In the genomic region with DNA sequence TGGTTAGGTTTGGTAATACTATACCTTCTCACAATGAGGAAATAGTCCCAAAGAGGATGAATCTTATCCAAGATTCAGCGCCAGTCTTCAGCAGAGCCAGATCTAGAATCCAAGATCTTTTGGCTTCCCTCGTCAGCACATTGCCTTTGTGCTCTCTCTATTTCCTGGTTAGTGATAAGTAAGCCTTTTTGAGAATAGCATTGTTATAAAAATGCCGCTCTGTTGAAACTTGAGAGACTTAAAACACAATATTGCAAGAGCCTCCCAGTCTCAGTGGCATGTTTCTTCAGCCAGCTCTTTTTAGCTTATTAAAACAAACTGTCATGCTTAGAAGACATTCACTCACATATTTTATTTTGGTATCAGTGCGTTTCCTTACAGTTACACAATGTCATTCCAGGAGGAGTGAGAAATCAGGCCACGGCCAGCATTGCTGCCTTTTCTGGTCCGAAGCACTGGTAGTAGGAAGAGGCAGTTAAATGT, we compare ENCODE assay signal across 9 cellular contexts.
DNase-seq lines count a peak whose midpoint lies in the region; TF ChIP-seq lines count a peak whose summit lies in the region.
"Had no signal": no experiment of that assay in that cellular context is flagged by ENCODE, and none has a peak within 500 bp of the region (broad histone marks: within the 10 kb centered on the region; RNA-seq: fewer than 3 reads in every experiment).

No MANE protein-coding gene starts in this region.

- no peak overlapping the region for H3K4me2 ChIP-seq in SK-N-SH

- peak overlapping the region in 1 of 3 donors; percentile 17 for H3K4me3 ChIP-seq in breast epithelium
- peak overlapping the region in 1 of 2 donors; percentile 1 for H3K4me3 ChIP-seq in right atrium auricular region
- H3K4me3 ChIP-seq in SK-N-SH (ENCODE audit: low read depth in 2 of 2, low read length in 1 of 2) = no peak overlapping the region

- H3K79me2 ChIP-seq in SK-N-SH (ENCODE audit: insufficient read depth) = 0 out of 2 replicates have a peak, but pooled peaks cover 7% of the 10 kb centered on the region

- no peak for TF ChIP-seq RAD21 in SK-N-SH (IDR thresholded peaks at IDR 0.05; ENCODE audit: low read length)

- H3K27me3 ChIP-seq in breast epithelium (no peaks in the 10 kb centered on the region), right atrium auricular region (no peaks in the 10 kb centered on the region), SK-N-SH (ENCODE audit: insufficient read depth) (no peaks in the 10 kb centered on the region)

- no peaks in the 10 kb centered on the region for H3K9me2 ChIP-seq in SK-N-SH

- H2AFZ ChIP-seq in SK-N-SH (ENCODE audit: low read depth) = no peak overlapping the region

- CTCF ChIA-PET in SK-N-SH (lab: Yijun Ruan, JAX) = interaction anchor here (1.2 to 2.7 kb wide), 5 partner anchors 10 to 157 kb away, joined by 3 to 20 read pairs (median 6); no protein-coding TSS in a partner anchor

- intact Hi-C loops in breast epithelium (cut with DNase I; ENCODE audit: low total_unique reads) = no loop called here

- no peak for DNase-seq in breast epithelium (ENCODE audit: low spot score in 2 of 2)
- DNase-seq in right atrium auricular region (ENCODE audit: low spot score) = peak; percentile 84
- DNase-seq in renal cortical epithelial cell (ENCODE audit: low read depth) = peak; percentile 49
- no peak for DNase-seq in HuH-7 (ENCODE audit: low spot score)
- DNase-seq in activated CD8-positive, alpha-beta memory T cell treated with anti-CD3 and anti-CD28 coated beads for 24 hours = no peak
- no peak for DNase-seq in AML-193 (lab: John Stamatoyannopoulos, UW)
- DNase-seq in SK-N-SH = no peak
- DNase-seq: NCI-H1105 had no signal

- H4K20me1 ChIP-seq in SK-N-SH (ENCODE audit: insufficient read depth) = no peaks in the 10 kb centered on the region

- no peak for TF ChIP-seq POLR2A in breast epithelium (IDR thresholded peaks at IDR 0.05)

- H3K9me3 ChIP-seq in breast epithelium (no peaks in the 10 kb centered on the region), right atrium auricular region (no peaks in the 10 kb centered on the region), SK-N-SH (no peaks in the 10 kb centered on the region)

- no peak overlapping the region for H3K9ac ChIP-seq in SK-N-SH

- no peaks in the 10 kb centered on the region for H3F3A ChIP-seq in SK-N-SH (replicated peaks; ENCODE audit: insufficient read depth)

- no peak for TF ChIP-seq EP300 in SK-N-SH (IDR thresholded peaks at IDR 0.05; ENCODE audit: borderline replicate concordance in 1 of 2, low read depth in 1 of 2, low read length in 1 of 2)

- TF ChIP-seq CTCF in C4-2B (conservative IDR thresholded peaks at IDR 0.05) = no peak
- TF ChIP-seq CTCF in breast epithelium (IDR thresholded peaks at IDR 0.05) = no peak
- TF ChIP-seq CTCF in right atrium auricular region (IDR thresholded peaks at IDR 0.05) = no peak
- TF ChIP-seq CTCF in SK-N-SH (IDR thresholded peaks at IDR 0.05) = no peak

- POLR2A ChIA-PET in SK-N-SH (lab: Yijun Ruan, JAX) = interaction anchor here (1.7 kb wide), 1 partner anchor 73 kb away, joined by 4 read pairs; no protein-coding TSS in a partner anchor

- H3K36me3 ChIP-seq in breast epithelium (no peaks in the 10 kb centered on the region), right atrium auricular region (peaks cover 1% of the 10 kb centered on the region), SK-N-SH (replicated peaks in 1 of 2; ENCODE audit: control insufficient read depth in 1 of 2, insufficient read depth in 2 of 2, low read length in 1 of 2) (peaks cover 0 to 6% of the 10 kb centered on the region in 2 experiments)

- H3K27ac ChIP-seq in C4-2B = peak overlapping the region; percentile 56; the same call in 1 of the 2 replicates
- peak overlapping the region; percentile 77 to 84 for H3K27ac ChIP-seq in breast epithelium
- peak overlapping the region; percentile 74 to 90 for H3K27ac ChIP-seq in right atrium auricular region
- H3K27ac ChIP-seq in SK-N-SH (ENCODE audit: low read depth in 2 of 2, low read length in 1 of 2) = no peak overlapping the region

- 94% methylated on average over 6 of the region's 6 CpGs for WGBS in SK-N-SH (ENCODE audit: low lambda C conversion rate)

- H3K4me1 ChIP-seq in breast epithelium = peaks cover 0 to 8% of the 10 kb centered on the region in 2 donors
- peaks cover 0 to 95% of the 10 kb centered on the region in 2 donors for H3K4me1 ChIP-seq in right atrium auricular region
- H3K4me1 ChIP-seq in SK-N-SH (ENCODE audit: control insufficient read depth in 1 of 2, insufficient read depth in 2 of 2, low read depth in 1 of 2, low read length in 1 of 2) = peaks cover 0 to under 1% of the 10 kb centered on the region in 2 experiments; a peak in 1 of 4 replicates

TF ChIP-seq in SK-N-SH, 30 proteins besides CTCF, POLR2A, EP300 and RAD21 (continues in another document):
- TF ChIP-seq SIN3A (IDR thresholded peaks at IDR 0.05; ENCODE audit: borderline replicate concordance, low read depth, low read length) = no peak
- TF ChIP-seq SMC3 (IDR thresholded peaks at IDR 0.05; ENCODE audit: low read depth, low read length) = no peak
- no peak for TF ChIP-seq TCF12 (IDR thresholded peaks at IDR 0.05)
- no peak for TF ChIP-seq GABPA (IDR thresholded peaks at IDR 0.05; ENCODE audit: low read depth)
- TF ChIP-seq, protein P1, sequence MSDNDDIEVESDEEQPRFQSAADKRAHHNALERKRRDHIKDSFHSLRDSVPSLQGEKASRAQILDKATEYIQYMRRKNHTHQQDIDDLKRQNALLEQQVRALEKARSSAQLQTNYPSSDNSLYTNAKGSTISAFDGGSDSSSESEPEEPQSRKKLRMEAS (IDR thresholded peaks at IDR 0.05; ENCODE audit: low read depth) = no peak
- TF ChIP-seq, protein P2, sequence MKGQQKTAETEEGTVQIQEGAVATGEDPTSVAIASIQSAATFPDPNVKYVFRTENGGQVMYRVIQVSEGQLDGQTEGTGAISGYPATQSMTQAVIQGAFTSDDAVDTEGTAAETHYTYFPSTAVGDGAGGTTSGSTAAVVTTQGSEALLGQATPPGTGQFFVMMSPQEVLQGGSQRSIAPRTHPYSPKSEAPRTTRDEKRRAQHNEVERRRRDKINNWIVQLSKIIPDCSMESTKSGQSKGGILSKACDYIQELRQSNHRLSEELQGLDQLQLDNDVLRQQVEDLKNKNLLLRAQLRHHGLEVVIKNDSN (IDR thresholded peaks at IDR 0.05; ENCODE audit: borderline replicate concordance, low read depth) = no peak
- TF ChIP-seq POLR2AphosphoS5 (IDR thresholded peaks at IDR 0.05; ENCODE audit: low read depth, low read length) = no peak
- no peak for TF ChIP-seq RFX5 (IDR thresholded peaks at IDR 0.05; ENCODE audit: low read length)
- TF ChIP-seq ELF1 (IDR thresholded peaks at IDR 0.05) = no peak
- no peak for TF ChIP-seq TAF1 (IDR thresholded peaks at IDR 0.05; ENCODE audit: borderline replicate concordance, low read depth, low read length)
- TF ChIP-seq RXRA (IDR thresholded peaks at IDR 0.05; ENCODE audit: borderline replicate concordance, low read depth) = no peak
- TF ChIP-seq JUND (IDR thresholded peaks at IDR 0.05) = no peak
- no peak for TF ChIP-seq GATA2 (CRISPR knock-in tag; IDR thresholded peaks at IDR 0.05)
- no peak for TF ChIP-seq NFIC (IDR thresholded peaks at IDR 0.05; ENCODE audit: borderline replicate concordance)
- TF ChIP-seq, protein P3, sequence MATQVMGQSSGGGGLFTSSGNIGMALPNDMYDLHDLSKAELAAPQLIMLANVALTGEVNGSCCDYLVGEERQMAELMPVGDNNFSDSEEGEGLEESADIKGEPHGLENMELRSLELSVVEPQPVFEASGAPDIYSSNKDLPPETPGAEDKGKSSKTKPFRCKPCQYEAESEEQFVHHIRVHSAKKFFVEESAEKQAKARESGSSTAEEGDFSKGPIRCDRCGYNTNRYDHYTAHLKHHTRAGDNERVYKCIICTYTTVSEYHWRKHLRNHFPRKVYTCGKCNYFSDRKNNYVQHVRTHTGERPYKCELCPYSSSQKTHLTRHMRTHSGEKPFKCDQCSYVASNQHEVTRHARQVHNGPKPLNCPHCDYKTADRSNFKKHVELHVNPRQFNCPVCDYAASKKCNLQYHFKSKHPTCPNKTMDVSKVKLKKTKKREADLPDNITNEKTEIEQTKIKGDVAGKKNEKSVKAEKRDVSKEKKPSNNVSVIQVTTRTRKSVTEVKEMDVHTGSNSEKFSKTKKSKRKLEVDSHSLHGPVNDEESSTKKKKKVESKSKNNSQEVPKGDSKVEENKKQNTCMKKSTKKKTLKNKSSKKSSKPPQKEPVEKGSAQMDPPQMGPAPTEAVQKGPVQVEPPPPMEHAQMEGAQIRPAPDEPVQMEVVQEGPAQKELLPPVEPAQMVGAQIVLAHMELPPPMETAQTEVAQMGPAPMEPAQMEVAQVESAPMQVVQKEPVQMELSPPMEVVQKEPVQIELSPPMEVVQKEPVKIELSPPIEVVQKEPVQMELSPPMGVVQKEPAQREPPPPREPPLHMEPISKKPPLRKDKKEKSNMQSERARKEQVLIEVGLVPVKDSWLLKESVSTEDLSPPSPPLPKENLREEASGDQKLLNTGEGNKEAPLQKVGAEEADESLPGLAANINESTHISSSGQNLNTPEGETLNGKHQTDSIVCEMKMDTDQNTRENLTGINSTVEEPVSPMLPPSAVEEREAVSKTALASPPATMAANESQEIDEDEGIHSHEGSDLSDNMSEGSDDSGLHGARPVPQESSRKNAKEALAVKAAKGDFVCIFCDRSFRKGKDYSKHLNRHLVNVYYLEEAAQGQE (IDR thresholded peaks at IDR 0.05; ENCODE audit: low read depth, low read length) = no peak
- TF ChIP-seq, protein P4, sequence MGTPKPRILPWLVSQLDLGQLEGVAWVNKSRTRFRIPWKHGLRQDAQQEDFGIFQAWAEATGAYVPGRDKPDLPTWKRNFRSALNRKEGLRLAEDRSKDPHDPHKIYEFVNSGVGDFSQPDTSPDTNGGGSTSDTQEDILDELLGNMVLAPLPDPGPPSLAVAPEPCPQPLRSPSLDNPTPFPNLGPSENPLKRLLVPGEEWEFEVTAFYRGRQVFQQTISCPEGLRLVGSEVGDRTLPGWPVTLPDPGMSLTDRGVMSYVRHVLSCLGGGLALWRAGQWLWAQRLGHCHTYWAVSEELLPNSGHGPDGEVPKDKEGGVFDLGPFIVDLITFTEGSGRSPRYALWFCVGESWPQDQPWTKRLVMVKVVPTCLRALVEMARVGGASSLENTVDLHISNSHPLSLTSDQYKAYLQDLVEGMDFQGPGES (IDR thresholded peaks at IDR 0.05; ENCODE audit: low read depth, low read length) = no peak
- TF ChIP-seq EZH2phosphoT487 (IDR thresholded peaks at IDR 0.05; ENCODE audit: borderline replicate concordance, low read depth) = no peak
- TF ChIP-seq, protein P5, sequence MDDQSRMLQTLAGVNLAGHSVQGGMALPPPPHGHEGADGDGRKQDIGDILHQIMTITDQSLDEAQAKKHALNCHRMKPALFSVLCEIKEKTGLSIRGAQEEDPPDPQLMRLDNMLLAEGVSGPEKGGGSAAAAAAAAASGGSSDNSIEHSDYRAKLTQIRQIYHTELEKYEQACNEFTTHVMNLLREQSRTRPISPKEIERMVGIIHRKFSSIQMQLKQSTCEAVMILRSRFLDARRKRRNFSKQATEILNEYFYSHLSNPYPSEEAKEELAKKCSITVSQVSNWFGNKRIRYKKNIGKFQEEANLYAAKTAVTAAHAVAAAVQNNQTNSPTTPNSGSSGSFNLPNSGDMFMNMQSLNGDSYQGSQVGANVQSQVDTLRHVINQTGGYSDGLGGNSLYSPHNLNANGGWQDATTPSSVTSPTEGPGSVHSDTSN (IDR thresholded peaks at IDR 0.05) = no peak

Comparison
In these comparisons a context has a peak if more than half of its experiments do, and no peak if none do; other contexts are left out.
1. H3K27ac ChIP-seq: peak in C4-2B (single experiment), breast epithelium (2 of 2) and right atrium auricular region (2 of 2); none in SK-N-SH (0 of 2).
2. DNase-seq: peak in right atrium auricular region (single experiment) and renal cortical epithelial cell (single experiment); none in breast epithelium (0 of 2), HuH-7 (single experiment), activated CD8-positive, alpha-beta memory T cell treated with anti-CD3 and anti-CD28 coated beads for 24 hours (single experiment), AML-193 (0 of 2) and SK-N-SH (single experiment).